ENCODE assay signal across 8 cellular contexts in the genomic region with DNA sequence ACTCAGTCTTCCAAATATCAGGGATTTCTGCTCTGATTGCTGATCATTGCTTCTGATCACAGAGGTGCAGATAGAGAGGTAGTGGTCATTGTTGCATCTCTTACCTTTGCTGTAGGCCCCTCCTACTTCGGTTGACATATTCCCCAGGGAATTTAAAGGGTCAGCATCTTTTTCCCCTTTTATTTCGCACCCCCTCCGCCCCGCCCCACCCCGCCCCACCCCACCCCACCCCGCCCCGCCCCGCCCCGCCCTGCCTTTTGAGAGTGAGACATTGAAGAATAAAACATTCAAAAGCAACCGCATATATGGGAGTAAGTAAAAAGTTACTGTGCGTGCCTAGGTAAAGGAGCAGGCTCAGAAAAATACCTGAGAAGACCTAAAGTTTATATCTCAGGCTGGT.
"Had no signal": no experiment of that assay in that cellular context is flagged by ENCODE, and none has a peak within 500 bp of the region (broad histone marks: within the 10 kb centered on the region; RNA-seq: fewer than 3 reads in every experiment).

No MANE protein-coding gene starts in this region.

- H3K9me3 ChIP-seq: HAP-1 had no signal

- H3K27ac ChIP-seq: GM23248 had no signal

- FAIRE-seq: H54, HTR-8/SVneo had no signal

- DNase-seq: GM23248, GOT3, HFFc6, Kasumi-1, KG1 had no signal

- H3K4me3 ChIP-seq: GM23248, HAP-1 had no signal

- H2AFZ ChIP-seq: GM23248 had no signal

- H3K4me1 ChIP-seq: HAP-1 had no signal

- H3K9ac ChIP-seq: GM23248 had no signal

- H3K36me3 ChIP-seq: HAP-1 had no signal
